Comparison of ENCODE assay signal across 8 cellular contexts in genomic region chr1:32870615-32871363, GRCh38. TPM values are rescaled to one million over a fixed set of nuclear protein-coding genes. Genes with fewer than 3 reads are reported as not detected.
A peak's percentile ranks its signal among the peaks of the same experiment; 100 is the strongest.
DNase-seq lines count a peak whose midpoint lies in the region; ATAC-seq, FAIRE-seq and TF ChIP-seq lines count a peak whose summit lies in the region.

FNDC5 (minus strand) TSS chr1:32870912.

- peaks cover 11% of the 10 kb centered on the region for H3K4me1 ChIP-seq in body of pancreas
- peaks cover 9 to 11% of the 10 kb centered on the region in 2 donors for H3K4me1 ChIP-seq in kidney (ENCODE audit: control insufficient read depth in 1 of 2, insufficient read depth in 1 of 2, low read depth in 1 of 2, low read length in 2 of 2)
- peaks cover 9 to 39% (median 29%) of the 10 kb centered on the region in 4 donors for H3K4me1 ChIP-seq in stomach

- ATAC-seq in activated CD4-positive, alpha-beta T cell treated with anti-CD3 and anti-CD28 coated beads for 36 hours, result no peak
- ATAC-seq in body of pancreas, result peak; percentile 81

- intact Hi-C loops in activated CD4-positive, alpha-beta T cell treated with anti-CD3 and anti-CD28 coated beads for 36 hours (cut with DNase I, micrococcal nuclease), result loop anchor here in 1 of 2 experiments (5.0 kb wide), 1 partner anchor 98 kb away; no protein-coding TSS in a partner anchor
- intact Hi-C loops in body of pancreas (cut with DNase I) (loop anchor here (10.0 kb wide), 1 partner anchor 156 kb away; no protein-coding TSS in a partner anchor), kidney (cut with DNase I) (no loop called here), stomach (cut with DNase I; ENCODE audit: low total_unique reads) (no loop called here)

- H3K27me3 Mint-ChIP-seq in activated CD4-positive, alpha-beta T cell treated with anti-CD3 and anti-CD28 coated beads, Interleukin-2, amount 10 ng/mL, durations not matched to agents 7 days and 5 days, result peaks cover 50% of the 10 kb centered on the region
- peaks cover 42% of the 10 kb centered on the region for H3K27me3 Mint-ChIP-seq in activated CD4-positive, alpha-beta T cell treated with anti-CD3 and anti-CD28 coated beads for 36 hours

- H3K27me3 ChIP-seq in body of pancreas (no peaks in the 10 kb centered on the region), stomach (peaks cover 0 to 39% (median 24%) of the 10 kb centered on the region in 3 donors)

- CTCF ChIA-PET in activated CD4-positive, alpha-beta T cell treated with anti-CD3 and anti-CD28 coated beads, Interleukin-2, amount 10 ng/mL, durations not matched to agents 7 days and 5 days (lab: Charles Lee), result interaction anchor here (1.3 to 3.0 kb wide), 5 partner anchors 9 to 216 kb away, joined by 3 to 14 read pairs (median 6); no protein-coding TSS in a partner anchor
- CTCF ChIA-PET in activated CD4-positive, alpha-beta T cell treated with anti-CD3 and anti-CD28 coated beads for 36 hours (lab: Charles Lee), result interaction anchor here (0.9 to 1.7 kb wide), 4 partner anchors 44 to 218 kb away, joined by 3 to 9 read pairs (median 4); no protein-coding TSS in a partner anchor

- peak within 1 kb of the TSS; percentile 12 to 16 for H3K9ac ChIP-seq in kidney (ENCODE audit: low read length in 2 of 2)

- peaks cover 2% of the 10 kb centered on the region for H3K36me3 Mint-ChIP-seq in activated CD4-positive, alpha-beta T cell treated with anti-CD3 and anti-CD28 coated beads, Interleukin-2, amount 10 ng/mL, durations not matched to agents 7 days and 5 days (ENCODE audit: low read depth)
- no peaks in the 10 kb centered on the region for H3K36me3 Mint-ChIP-seq in activated CD4-positive, alpha-beta T cell treated with anti-CD3 and anti-CD28 coated beads for 36 hours (ENCODE audit: low read depth)

- no peak for DNase-seq in activated CD4-positive, alpha-beta T cell treated with anti-CD3 and anti-CD28 coated beads, Interleukin-2, amount 10 ng/mL, durations not matched to agents 7 days and 5 days
- no peak for DNase-seq in activated CD4-positive, alpha-beta T cell treated with anti-CD3 and anti-CD28 coated beads for 36 hours
- DNase-seq in body of pancreas, result peak; percentile 37 to 58 (median 48)
- no peak for DNase-seq in kidney
- DNase-seq in stomach, result no peak
- no peak for DNase-seq in globus pallidus (ENCODE audit: low spot score)
- DNase-seq in GM12891 (ENCODE audit: insufficient read length, low spot score), result no peak
- DNase-seq in dedifferentiated amniotic fluid mesenchymal stem cell (ENCODE audit: extremely low spot score), result no peak

- TF ChIP-seq EP300 in stomach (IDR thresholded peaks at IDR 0.05), result no peak

- H3K4me3 ChIP-seq in body of pancreas, result no peak within 1 kb of the TSS
- H3K4me3 ChIP-seq in kidney (ENCODE audit: low read length in 2 of 2), result peak within 1 kb of the TSS in 1 of 2 donors; percentile 46
- H3K4me3 ChIP-seq in stomach, result peak within 1 kb of the TSS; percentile 50 to 55 (median 54)

- no peak within 1 kb of the TSS for H3K27ac Mint-ChIP-seq in activated CD4-positive, alpha-beta T cell treated with anti-CD3 and anti-CD28 coated beads, Interleukin-2, amount 10 ng/mL, durations not matched to agents 7 days and 5 days
- H3K27ac Mint-ChIP-seq in activated CD4-positive, alpha-beta T cell treated with anti-CD3 and anti-CD28 coated beads for 36 hours, result no peak within 1 kb of the TSS

- H3K36me3 ChIP-seq in body of pancreas (replicated peaks in 1 of 2; ENCODE audit: insufficient read depth in 1 of 2, low read depth in 2 of 2), result no peaks in the 10 kb centered on the region
- H3K36me3 ChIP-seq in kidney (ENCODE audit: control insufficient read depth in 1 of 2, insufficient read depth in 2 of 2, low read length in 2 of 2), result no peaks in the 10 kb centered on the region
- peaks cover 0 to 15% (median 1%) of the 10 kb centered on the region in 4 donors for H3K36me3 ChIP-seq in stomach

- no peak for TF ChIP-seq CTCF in body of pancreas (IDR thresholded peaks at IDR 0.05)
- TF ChIP-seq CTCF in kidney (IDR thresholded peaks at IDR 0.05; ENCODE audit: borderline replicate concordance, extremely low read depth, insufficient read depth), result no peak
- no peak for TF ChIP-seq CTCF in stomach (IDR thresholded peaks at IDR 0.05)

- 1 to 14% methylated on average over 7 to 20 of the region's 99 CpGs for WGBS in body of pancreas, 2 donors
- WGBS in stomach, 5 donors, result 1 to 4% (median 2%) methylated on average over 17 to 98 of the region's 99 CpGs

- TF ChIP-seq POLR2A in body of pancreas (IDR thresholded peaks at IDR 0.05) (no peak), stomach (IDR thresholded peaks at IDR 0.05) (no peak), GM12891 (IDR thresholded peaks at IDR 0.05; ENCODE audit: low read depth, low read length) (no peak)

- POLR2A ChIA-PET in activated CD4-positive, alpha-beta T cell treated with anti-CD3 and anti-CD28 coated beads, Interleukin-2, amount 10 ng/mL, durations not matched to agents 7 days and 5 days (lab: Charles Lee), result no interaction called here
- POLR2A ChIA-PET in activated CD4-positive, alpha-beta T cell treated with anti-CD3 and anti-CD28 coated beads for 36 hours (lab: Charles Lee), result interaction anchor here (0.6 kb wide), 1 partner anchor 14 kb away, joined by 3 read pairs; no protein-coding TSS in a partner anchor

- H3K9me3 ChIP-seq in body of pancreas (no peaks in the 10 kb centered on the region), kidney (ENCODE audit: control insufficient read depth in 1 of 2, low read length in 2 of 2) (no peaks in the 10 kb centered on the region), stomach (no peaks in the 10 kb centered on the region)

- no peak for FAIRE-seq in kidney (lab: Jason Lieb, UNC)
- FAIRE-seq in GM12891 (lab: Jason Lieb, UNC), result no peak

- H3K27ac ChIP-seq in body of pancreas, result no peak within 1 kb of the TSS
- no peak within 1 kb of the TSS for H3K27ac ChIP-seq in kidney (ENCODE audit: low read depth in 2 of 2, low read length in 2 of 2)
- peak within 1 kb of the TSS in 1 of 5 donors; percentile 66 for H3K27ac ChIP-seq in stomach

- peaks cover 7% of the 10 kb centered on the region for H3K4me1 Mint-ChIP-seq in activated CD4-positive, alpha-beta T cell treated with anti-CD3 and anti-CD28 coated beads, Interleukin-2, amount 10 ng/mL, durations not matched to agents 7 days and 5 days
- no peaks in the 10 kb centered on the region for H3K4me1 Mint-ChIP-seq in activated CD4-positive, alpha-beta T cell treated with anti-CD3 and anti-CD28 coated beads for 36 hours

- H3K4me3 Mint-ChIP-seq in activated CD4-positive, alpha-beta T cell treated with anti-CD3 and anti-CD28 coated beads, Interleukin-2, amount 10 ng/mL, durations not matched to agents 7 days and 5 days, result peak within 1 kb of the TSS; percentile 49
- no peak within 1 kb of the TSS for H3K4me3 Mint-ChIP-seq in activated CD4-positive, alpha-beta T cell treated with anti-CD3 and anti-CD28 coated beads for 36 hours

- no peaks in the 10 kb centered on the region for H3K9me3 Mint-ChIP-seq in activated CD4-positive, alpha-beta T cell treated with anti-CD3 and anti-CD28 coated beads, Interleukin-2, amount 10 ng/mL, durations not matched to agents 7 days and 5 days
- no peaks in the 10 kb centered on the region for H3K9me3 Mint-ChIP-seq in activated CD4-positive, alpha-beta T cell treated with anti-CD3 and anti-CD28 coated beads for 36 hours (ENCODE audit: low read depth)

TF ChIP-seq in GM12891, 5 proteins besides CTCF, POLR2A, EP300 and RAD21:
- no peak for TF ChIP-seq TAF1 (IDR thresholded peaks at IDR 0.05; ENCODE audit: low read depth, low read length)
- no peak for TF ChIP-seq POU2F2 (IDR thresholded peaks at IDR 0.05; ENCODE audit: low read depth, low read length)
- no peak for TF ChIP-seq POLR2AphosphoS5 (IDR thresholded peaks at IDR 0.05; ENCODE audit: low read depth, low read length)
- TF ChIP-seq PAX5 (IDR thresholded peaks at IDR 0.05; ENCODE audit: insufficient read depth, low read length, severe bottlenecking), result no peak
- TF ChIP-seq SPI1 (IDR thresholded peaks at IDR 0.05; ENCODE audit: low read depth, low read length), result no peak

RNA-seq across cellular contexts. Expression of gene FNDC5, which starts in this region (rescaled TPM):
- not detected for total RNA-seq in activated CD4-positive, alpha-beta T cell treated with anti-CD3 and anti-CD28 coated beads, Interleukin-2, amount 10 ng/mL, durations not matched to agents 7 days and 5 days
- not detected for total RNA-seq in activated CD4-positive, alpha-beta T cell treated with anti-CD3 and anti-CD28 coated beads for 36 hours
- total RNA-seq in body of pancreas (not detected), kidney (0.35 TPM), stomach (10 to 100 TPM in 2 of 5 donors, 1 to 10 TPM in 1, under 1 TPM in 1, not detected in 1; 0.89 to 21.0 (median 6.9) TPM)
- polyA plus RNA-seq in kidney (ENCODE audit: insufficient read depth, low read depth, low replicate concordance) (4.2 TPM), stomach (1 to 10 TPM; 2.0 to 9.9 (median 6.7) TPM)
- 0.18 TPM for polyA plus RNA-seq in GM12891 (2012; ENCODE audit: low read depth, missing spikeins)

Comparison
In these comparisons a context has a peak if more than half of its experiments do, and no peak if none do; other contexts are left out.
1. Peak in DNase-seq and ATAC-seq in body of pancreas; RNA of the gene not detected or under 1 TPM.
2. H3K4me3 ChIP-seq: peak in stomach (4 of 4); none in body of pancreas (0 of 2).